23 cellular contexts compared by ENCODE assay signal in the genomic region with DNA sequence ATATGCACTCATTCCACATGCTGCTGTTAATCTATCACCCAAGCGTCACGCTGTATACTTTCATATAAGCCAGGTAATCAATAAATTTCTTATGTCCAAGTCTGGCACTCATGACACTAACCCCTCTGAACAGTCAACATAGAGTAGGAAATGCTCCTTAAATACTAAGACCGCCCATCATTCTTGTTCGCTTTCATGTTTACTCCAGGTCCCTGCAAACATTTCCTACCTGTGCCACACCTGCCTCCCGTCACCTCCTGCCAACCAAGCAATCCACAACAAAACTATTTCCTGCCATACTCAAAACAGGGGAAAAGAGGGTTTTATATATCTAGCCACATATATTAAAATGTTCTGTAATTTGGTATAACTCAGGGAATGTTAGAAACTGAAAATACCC.
"Had no signal": no experiment of that assay in that cellular context is flagged by ENCODE, and none has a peak within 500 bp of the region (broad histone marks: within the 10 kb centered on the region; RNA-seq: fewer than 3 reads in every experiment).

No MANE protein-coding gene starts in this region.

- H3K9me3 Mint-ChIP-seq: activated B cell treated with CpG ODN at 0.5 μM for 24 hours; dendritic cell treated with granulocyte-macrophage colony-stimulating factor and Interleukin-4, amounts not matched to agents 40 ng/mL and 50 ng/mL, for 4 days; memory B cell; naive B cell; neural progenitor cell; T-helper 2 cell treated with Interferon-gamma antibody and Interleukin-4, amounts not matched to agents 5 μg/mL and 100 μg/mL, for 36 hours had no signal

- H2AFZ ChIP-seq: neural progenitor cell had no signal

- H3K4me2 ChIP-seq: neural progenitor cell had no signal

- H3K27me3 Mint-ChIP-seq: activated B cell treated with CpG ODN at 0.5 μM for 24 hours; dendritic cell treated with granulocyte-macrophage colony-stimulating factor and Interleukin-4, amounts not matched to agents 40 ng/mL and 50 ng/mL, for 4 days; memory B cell; naive B cell had no signal

- H3K4me1 Mint-ChIP-seq: activated B cell treated with CpG ODN at 0.5 μM for 24 hours, neural progenitor cell had no signal

- ATAC-seq: gastroesophageal sphincter, mucosa of descending colon had no signal

- H3K9me3 ChIP-seq: ascending aorta, esophagus muscularis mucosa, gastroesophageal sphincter, heart left ventricle, mucosa of descending colon, prostate gland, right atrium auricular region, tibial nerve had no signal

- H3K9ac ChIP-seq: neural progenitor cell had no signal

- H3K4me3 Mint-ChIP-seq: activated B cell treated with CpG ODN at 0.5 μM for 24 hours; dendritic cell treated with granulocyte-macrophage colony-stimulating factor and Interleukin-4, amounts not matched to agents 40 ng/mL and 50 ng/mL, for 4 days; memory B cell; naive B cell; neural progenitor cell; T-helper 2 cell treated with Interferon-gamma antibody and Interleukin-4, amounts not matched to agents 5 μg/mL and 100 μg/mL, for 36 hours had no signal

- DNase-seq: activated B cell treated with CpG ODN at 0.5 μM for 24 hours; activated CD4-positive, alpha-beta T cell treated with anti-CD3 and anti-CD28 coated beads, Interleukin-2, amount 50 U/mL, for 1 hour; activated CD8-positive, alpha-beta memory T cell treated with anti-CD3 and anti-CD28 coated beads for 24 hours; activated CD8-positive, alpha-beta memory T cell treated with anti-CD3 and anti-CD28 coated beads, Interleukin-2, amount 50 U/mL, for 48 hours; effector CD8-positive, alpha-beta T cell; heart left ventricle; left ventricle myocardium superior; mucosa of descending colon; naive B cell; stimulated activated CD4-positive, alpha-beta T cell treated with anti-CD3 and anti-CD28 coated beads, Interleukin-12 subunit alpha, Interleukin-12 subunit beta, amount 100 ng/mL, for 4 hours; stimulated activated CD4-positive, alpha-beta T cell treated with anti-CD3 and anti-CD28 coated beads, Interleukin-1b, Interleukin-23, amount 100 ng/mL, for 48 hours; stimulated activated CD8-positive, alpha-beta memory T cell treated with anti-CD3 and anti-CD28 coated beads, Interleukin-4, amount 100 ng/mL, for 48 hours; stimulated activated naive CD4-positive, alpha-beta T cell treated with Interleukin-2 at 50 U/mL for 16 hours had no signal

- H3K27ac ChIP-seq: ascending aorta, esophagus muscularis mucosa, gastroesophageal sphincter, heart left ventricle, neural progenitor cell, prostate gland, right atrium auricular region, tibial nerve had no signal

- H3K27ac Mint-ChIP-seq: activated B cell treated with CpG ODN at 0.5 μM for 24 hours; dendritic cell treated with granulocyte-macrophage colony-stimulating factor and Interleukin-4, amounts not matched to agents 40 ng/mL and 50 ng/mL, for 4 days; memory B cell; neural progenitor cell; T-helper 2 cell treated with Interferon-gamma antibody and Interleukin-4, amounts not matched to agents 5 μg/mL and 100 μg/mL, for 36 hours had no signal

- H3K27me3 ChIP-seq: ascending aorta, esophagus muscularis mucosa, gastroesophageal sphincter, heart left ventricle, neural progenitor cell, right atrium auricular region, tibial nerve had no signal

- H3K4me3 ChIP-seq: ascending aorta, esophagus muscularis mucosa, gastroesophageal sphincter, heart left ventricle, mucosa of descending colon, neural progenitor cell, prostate gland, right atrium auricular region, tibial nerve had no signal

- H3K4me1 ChIP-seq: ascending aorta, gastroesophageal sphincter, neural progenitor cell, prostate gland, tibial nerve had no signal
